9 cellular contexts compared by ENCODE assay signal in the genomic region with DNA sequence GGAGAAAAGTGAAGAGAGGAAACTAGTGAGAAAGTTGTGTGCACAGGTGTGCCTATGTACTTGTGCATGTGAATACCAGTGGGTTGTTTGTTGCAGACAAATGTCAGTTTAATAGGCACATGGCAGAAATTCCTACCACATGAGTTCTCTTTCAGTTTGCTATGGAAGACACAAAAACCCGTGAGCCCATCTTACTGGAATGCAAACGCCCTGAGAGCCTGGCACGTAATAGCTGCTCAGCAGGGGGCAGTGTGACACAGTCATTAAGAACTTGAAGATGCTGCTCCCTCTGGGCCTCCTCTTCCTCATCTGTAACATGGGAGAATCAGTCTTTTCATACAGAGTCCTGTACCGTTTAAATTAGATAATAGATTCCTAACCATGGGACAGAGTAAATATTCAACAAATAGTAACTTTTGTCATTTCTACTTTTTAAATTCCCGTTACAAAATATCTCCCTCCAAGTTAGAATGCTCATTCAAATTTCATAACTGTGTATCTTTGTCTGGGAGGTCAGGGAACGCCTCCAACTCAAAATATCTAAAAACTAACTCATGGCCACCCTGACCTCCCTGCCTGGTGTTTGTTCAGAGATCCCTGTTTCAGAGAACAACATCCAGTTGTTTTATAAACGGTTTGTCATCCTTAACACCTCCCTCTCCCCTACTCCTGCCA.
DNase-seq lines count a peak whose midpoint lies in the region; ATAC-seq and TF ChIP-seq lines count a peak whose summit lies in the region.
"Had no signal": no experiment of that assay in that cellular context is flagged by ENCODE, and none has a peak within 500 bp of the region (broad histone marks: within the 10 kb centered on the region; RNA-seq: fewer than 3 reads in every experiment).

No MANE protein-coding gene starts in this region.

- H3K36me3 Mint-ChIP-seq in chondrocyte (ENCODE audit: low read depth), result no peaks in the 10 kb centered on the region

- H3K27ac Mint-ChIP-seq in chondrocyte (ENCODE audit: unreplicated experiment), result no peak overlapping the region

- no peak overlapping the region for H3K4me3 Mint-ChIP-seq in chondrocyte (ENCODE audit: unreplicated experiment)

- H3K36me3 ChIP-seq in upper lobe of right lung, result no peaks in the 10 kb centered on the region
- H3K36me3 ChIP-seq: HAP-1 had no signal

- no peak overlapping the region for H3K27ac ChIP-seq in upper lobe of right lung

- ATAC-seq in left colon, result peak; percentile 43
- peak; percentile 88 for ATAC-seq in upper lobe of right lung
- no peak for ATAC-seq in GM19035 (IDR thresholded peaks at IDR 0.05; ENCODE audit: unreplicated experiment)

- H3K9me3 Mint-ChIP-seq in chondrocyte (ENCODE audit: low read depth), result peaks cover 3% of the 10 kb centered on the region

- no peaks in the 10 kb centered on the region for H3K27me3 ChIP-seq in upper lobe of right lung

- peak; percentile 82 for TF ChIP-seq CTCF in chondrocyte (IDR thresholded peaks at IDR 0.05)
- peak; percentile 65 for TF ChIP-seq CTCF in upper lobe of right lung (IDR thresholded peaks at IDR 0.05)

- no peaks in the 10 kb centered on the region for H3K9me3 ChIP-seq in upper lobe of right lung
- H3K9me3 ChIP-seq: HAP-1 had no signal

- peaks cover 26% of the 10 kb centered on the region for H3K4me1 Mint-ChIP-seq in chondrocyte (ENCODE audit: low read depth)

- peaks cover 4% of the 10 kb centered on the region for H3K4me1 ChIP-seq in upper lobe of right lung
- H3K4me1 ChIP-seq: HAP-1 had no signal

- peak; percentile 4 for DNase-seq in stimulated activated CD4-positive, alpha-beta T cell treated with anti-CD3 and anti-CD28 coated beads, Interleukin-1b, Interleukin-23, amount 100 ng/mL, for 48 hours
- no peak for DNase-seq in stimulated activated CD4-positive, alpha-beta T cell treated with anti-CD3 and anti-CD28 coated beads, Interleukin-12 subunit alpha, Interleukin-12 subunit beta, amount 100 ng/mL, for 4 hours
- DNase-seq in NOMO-1 treated with DMSO at 0.1 percent for 48 hours (lab: John Stamatoyannopoulos, UW; ENCODE audit: unreplicated experiment) (peak; percentile 47), chondrocyte (ENCODE audit: low spot score) (no peak), left colon (peak; percentile 34 to 64), upper lobe of right lung (peak; percentile 64), cerebellar cortex (ENCODE audit: low spot score) (no peak)

- no peak overlapping the region for H3K4me3 ChIP-seq in upper lobe of right lung
- H3K4me3 ChIP-seq: HAP-1 had no signal

- intact Hi-C loops in left colon (cut with DNase I, micrococcal nuclease) (loop anchor here in 1 of 2 donors (5.0 kb wide), 1 partner anchor 806 kb away; no protein-coding TSS in a partner anchor), upper lobe of right lung (cut with DNase I) (no loop called here)

- H3K27me3 Mint-ChIP-seq in chondrocyte (ENCODE audit: low read depth), result no peaks in the 10 kb centered on the region

Comparison
In these comparisons a context has a peak if more than half of its experiments do, and no peak if none do; other contexts are left out.
1. DNase-seq: peak in stimulated activated CD4-positive, alpha-beta T cell treated with anti-CD3 and anti-CD28 coated beads, Interleukin-1b, Interleukin-23, amount 100 ng/mL, for 48 hours (single experiment), NOMO-1 treated with DMSO at 0.1 percent for 48 hours (single experiment), left colon (2 of 2) and upper lobe of right lung (single experiment); none in stimulated activated CD4-positive, alpha-beta T cell treated with anti-CD3 and anti-CD28 coated beads, Interleukin-12 subunit alpha, Interleukin-12 subunit beta, amount 100 ng/mL, for 4 hours (single experiment), chondrocyte (single experiment) and cerebellar cortex (single experiment).